8 cellular contexts compared by ENCODE assay signal in genomic region chr1:9289090-9289534, GRCh38. TPM values are rescaled to one million over a fixed set of nuclear protein-coding genes. Genes with fewer than 3 reads are reported as not detected.
A peak's percentile ranks its signal among the peaks of the same experiment; 100 is the strongest.
DNase-seq lines count a peak whose midpoint lies in the region; ATAC-seq, FAIRE-seq and TF ChIP-seq lines count a peak whose summit lies in the region.

No MANE protein-coding gene starts in this region.

- H3K27ac ChIP-seq in Karpas-422 (ENCODE audit: low read length) (no peak overlapping the region), VCaP (no peak overlapping the region)

- no peak for ATAC-seq in HG02870 (IDR thresholded peaks at IDR 0.05; ENCODE audit: unreplicated experiment)
- ATAC-seq in HG02981 (IDR thresholded peaks at IDR 0.05; ENCODE audit: unreplicated experiment): no peak

- no peaks in the 10 kb centered on the region for H3K9me2 ChIP-seq in Karpas-422 (replicated peaks; ENCODE audit: insufficient read depth, low read length)

- no peak overlapping the region for H2AFZ ChIP-seq in Karpas-422 (ENCODE audit: low read length)

- no peaks in the 10 kb centered on the region for H3K36me3 ChIP-seq in Karpas-422 (ENCODE audit: insufficient read depth, low read length)
- H3K36me3 ChIP-seq in bronchial epithelial cell (ENCODE audit: control insufficient read depth, insufficient read depth, low read length): no peaks in the 10 kb centered on the region

- H3K4me3 ChIP-seq in Karpas-422 (ENCODE audit: low read length) (no peak overlapping the region), bronchial epithelial cell (ENCODE audit: low read depth, low read length) (no peak overlapping the region)

- H4K20me1 ChIP-seq in Karpas-422 (ENCODE audit: insufficient read depth, low read depth, low read length): no peaks in the 10 kb centered on the region

- H3K9ac ChIP-seq in Karpas-422 (ENCODE audit: low read length): no peak overlapping the region

- H3K27me3 ChIP-seq in Karpas-422 (ENCODE audit: low read length) (no peaks in the 10 kb centered on the region), bronchial epithelial cell (ENCODE audit: control insufficient read depth, insufficient read depth, low read length) (no peaks in the 10 kb centered on the region)

- H3K79me2 ChIP-seq in Karpas-422 (ENCODE audit: low read length): no peaks in the 10 kb centered on the region

- TF ChIP-seq CTCF in D721Med (IDR thresholded peaks at IDR 0.05; ENCODE audit: insufficient read depth, missing control alignments): peak; percentile 90
- TF ChIP-seq CTCF in VCaP (conservative IDR thresholded peaks at IDR 0.05): peak; percentile 85
- peak; percentile 71 for TF ChIP-seq CTCF in bronchial epithelial cell (IDR thresholded peaks at IDR 0.05; ENCODE audit: insufficient read depth, low read length, severe bottlenecking)

- FAIRE-seq in D721Med (lab: Jason Lieb, UNC) (no peak), bronchial epithelial cell (lab: Jason Lieb, UNC) (no peak)

- H3K4me2 ChIP-seq in Karpas-422 (ENCODE audit: low read depth, low read length, poor library complexity, severe bottlenecking): no peak overlapping the region

- no peaks in the 10 kb centered on the region for H3K4me1 ChIP-seq in Karpas-422 (ENCODE audit: low read length)

- no peak for DNase-seq in D721Med (ENCODE audit: insufficient read length, low spot score)
- peak; percentile 91 for DNase-seq in Karpas-422
- peak; percentile 62 for DNase-seq in bronchial epithelial cell (ENCODE audit: low read depth)
- DNase-seq in medulla oblongata (ENCODE audit: extremely low spot score): peak; percentile 69
- DNase-seq in stimulated activated CD8-positive, alpha-beta memory T cell treated with anti-CD3 and anti-CD28 coated beads, Interleukin-7, amount 100 ng/mL, for 1 hour (ENCODE audit: low read depth in 2 of 2): peak; percentile 70 to 84

- peaks cover 5% of the 10 kb centered on the region for H3K9me3 ChIP-seq in Karpas-422 (ENCODE audit: low read length)

RNA-seq across cellular contexts. Expression of gene SPSB1, which starts 3.6 kb away (rescaled TPM):
- total RNA-seq in Karpas-422 (2014; rRNA removed; shearing (Covaris generic); ENCODE audit: low replicate concordance): not detected in 2 replicates
- 17.6 and 28.9 TPM in 2 replicates for total RNA-seq in bronchial epithelial cell

RNA-seq across cellular contexts. Expression of gene H6PD, which starts 54.5 kb away (rescaled TPM):
- total RNA-seq in Karpas-422 (2014; rRNA removed; shearing (Covaris generic); ENCODE audit: low replicate concordance): 21.3 and 21.6 TPM in 2 replicates
- total RNA-seq in bronchial epithelial cell: 5.5 and 9.9 TPM in 2 replicates

Comparison
In these comparisons a context has a peak if more than half of its experiments do, and no peak if none do; other contexts are left out.
1. RNA of gene SPSB1, which starts 3.6 kb away (total RNA-seq): 17.6 to 28.9 TPM in bronchial epithelial cell; not detected in Karpas-422; every median in the first group is over 10 times any median in the second.
2. Peak in every context shown above with its lines, with median percentiles within 50 percentile points of each other: CTCF ChIP-seq.